ENCODE assay signal across 8 cellular contexts in genomic region chr1:247906504-247907047, GRCh38. TPM values are rescaled to one million over a fixed set of nuclear protein-coding genes. Genes with fewer than 3 reads are reported as not detected.
A peak's percentile ranks its signal among the peaks of the same experiment; 100 is the strongest.
DNase-seq lines count a peak whose midpoint lies in the region; ATAC-seq and TF ChIP-seq lines count a peak whose summit lies in the region.

No MANE protein-coding gene starts in this region.

- peaks cover 2% of the 10 kb centered on the region for H3K27me3 Mint-ChIP-seq in activated T-cell treated with anti-CD3 and anti-CD28 coated beads, Interleukin-2, amount 50 U/mL, for 4 hours (ENCODE audit: low read depth)
- no peaks in the 10 kb centered on the region for H3K27me3 Mint-ChIP-seq in stimulated activated naive B cell treated with anti-CD40 and anti-IgM and Interleukin-4, amounts not matched to agents 10 μg/mL and 1 μg/mL and 100 μg/mL, for 72 hours

- H3K4me3 Mint-ChIP-seq in activated T-cell treated with anti-CD3 and anti-CD28 coated beads, Interleukin-2, amount 50 U/mL, for 4 hours = peak overlapping the region; percentile 66
- H3K4me3 Mint-ChIP-seq in stimulated activated naive B cell treated with anti-CD40 and anti-IgM and Interleukin-4, amounts not matched to agents 10 μg/mL and 1 μg/mL and 100 μg/mL, for 72 hours = peak overlapping the region; percentile 80 to 83

- peak; percentile 93 to 94 for ATAC-seq in activated T-cell treated with anti-CD3 and anti-CD28 coated beads, Interleukin-2, amount 50 U/mL, for 4 hours
- peak; percentile 72 for ATAC-seq in SK-N-SH treated with all-trans-retinoic acid at 6 μM for 48 hours
- peak; percentile 69 for ATAC-seq in esophagus mucosa
- ATAC-seq in stimulated activated naive B cell treated with anti-CD40 and anti-IgM and Interleukin-4, amounts not matched to agents 10 μg/mL and 1 μg/mL and 100 μg/mL, for 72 hours (replicated peaks) = peak; percentile 60 to 64
- no peak for ATAC-seq in GM18520 (IDR thresholded peaks at IDR 0.05; ENCODE audit: unreplicated experiment)
- no peak for ATAC-seq in GM19452 (IDR thresholded peaks at IDR 0.05; ENCODE audit: unreplicated experiment)

- no peaks in the 10 kb centered on the region for H3K36me3 Mint-ChIP-seq in activated T-cell treated with anti-CD3 and anti-CD28 coated beads, Interleukin-2, amount 50 U/mL, for 4 hours (ENCODE audit: insufficient read depth)
- H3K36me3 Mint-ChIP-seq in stimulated activated naive B cell treated with anti-CD40 and anti-IgM and Interleukin-4, amounts not matched to agents 10 μg/mL and 1 μg/mL and 100 μg/mL, for 72 hours = peaks cover 4 to 5% of the 10 kb centered on the region in 2 donors

- no peak for DNase-seq in activated T-cell treated with anti-CD3 and anti-CD28 coated beads, Interleukin-2, amount 50 U/mL, for 4 hours
- no peak for DNase-seq in activated T-cell treated with anti-CD3 and anti-CD28 coated beads, Interleukin-2, amount 50 U/mL, for 1 hour
- no peak for DNase-seq in stimulated activated naive B cell treated with anti-CD40 and anti-IgM and Interleukin-4, amounts not matched to agents 10 μg/mL and 1 μg/mL and 100 μg/mL, for 72 hours
- DNase-seq in GM10266 (ENCODE audit: extremely low spot score) = no peak

- peaks cover 14% of the 10 kb centered on the region for H3K9me3 Mint-ChIP-seq in activated T-cell treated with anti-CD3 and anti-CD28 coated beads, Interleukin-2, amount 50 U/mL, for 4 hours
- peaks cover 13 to 16% of the 10 kb centered on the region in 2 donors for H3K9me3 Mint-ChIP-seq in stimulated activated naive B cell treated with anti-CD40 and anti-IgM and Interleukin-4, amounts not matched to agents 10 μg/mL and 1 μg/mL and 100 μg/mL, for 72 hours

- H3K4me1 Mint-ChIP-seq in activated T-cell treated with anti-CD3 and anti-CD28 coated beads, Interleukin-2, amount 50 U/mL, for 4 hours (ENCODE audit: low read depth) = peaks cover 25% of the 10 kb centered on the region
- peaks cover 12 to 29% of the 10 kb centered on the region in 2 donors for H3K4me1 Mint-ChIP-seq in stimulated activated naive B cell treated with anti-CD40 and anti-IgM and Interleukin-4, amounts not matched to agents 10 μg/mL and 1 μg/mL and 100 μg/mL, for 72 hours

- H3K27ac Mint-ChIP-seq in stimulated activated naive B cell treated with anti-CD40 and anti-IgM and Interleukin-4, amounts not matched to agents 10 μg/mL and 1 μg/mL and 100 μg/mL, for 72 hours = peak overlapping the region; percentile 37

- TF ChIP-seq CTCF in GM10266 (IDR thresholded peaks at IDR 0.05; ENCODE audit: control insufficient read depth, insufficient read depth, low read depth, missing control alignments) = no peak

TF ChIP-seq in SK-N-SH treated with all-trans-retinoic acid at 6 μM for 48 hours, 23 proteins besides CTCF, POLR2A, EP300 and RAD21:
- no peak for TF ChIP-seq ZC3H10 (CRISPR knock-in tag; IDR thresholded peaks at IDR 0.05)
- no peak for TF ChIP-seq ZFP3 (CRISPR knock-in tag; IDR thresholded peaks at IDR 0.05)
- no peak for TF ChIP-seq TCF4 (CRISPR knock-in tag; IDR thresholded peaks at IDR 0.05; ENCODE audit: borderline replicate concordance)
- TF ChIP-seq ZNF8 (CRISPR knock-in tag; IDR thresholded peaks at IDR 0.05) = no peak
- no peak for TF ChIP-seq PPARA (CRISPR knock-in tag; IDR thresholded peaks at IDR 0.05; ENCODE audit: borderline replicate concordance)
- TF ChIP-seq CSRNP3 (CRISPR knock-in tag; IDR thresholded peaks at IDR 0.05) = no peak
- TF ChIP-seq RARB (CRISPR knock-in tag; IDR thresholded peaks at IDR 0.05) = no peak
- no peak for TF ChIP-seq ZFP30 (CRISPR knock-in tag; IDR thresholded peaks at IDR 0.05)
- no peak for TF ChIP-seq TSHZ2 (CRISPR knock-in tag; IDR thresholded peaks at IDR 0.05)
- no peak for TF ChIP-seq ZNF565 (CRISPR knock-in tag; conservative IDR thresholded peaks at IDR 0.05; ENCODE audit: low read depth)
- no peak for TF ChIP-seq OSR1 (CRISPR knock-in tag; IDR thresholded peaks at IDR 0.05)
- TF ChIP-seq ESRRG (CRISPR knock-in tag; IDR thresholded peaks at IDR 0.05) = no peak
- TF ChIP-seq, protein P1, sequence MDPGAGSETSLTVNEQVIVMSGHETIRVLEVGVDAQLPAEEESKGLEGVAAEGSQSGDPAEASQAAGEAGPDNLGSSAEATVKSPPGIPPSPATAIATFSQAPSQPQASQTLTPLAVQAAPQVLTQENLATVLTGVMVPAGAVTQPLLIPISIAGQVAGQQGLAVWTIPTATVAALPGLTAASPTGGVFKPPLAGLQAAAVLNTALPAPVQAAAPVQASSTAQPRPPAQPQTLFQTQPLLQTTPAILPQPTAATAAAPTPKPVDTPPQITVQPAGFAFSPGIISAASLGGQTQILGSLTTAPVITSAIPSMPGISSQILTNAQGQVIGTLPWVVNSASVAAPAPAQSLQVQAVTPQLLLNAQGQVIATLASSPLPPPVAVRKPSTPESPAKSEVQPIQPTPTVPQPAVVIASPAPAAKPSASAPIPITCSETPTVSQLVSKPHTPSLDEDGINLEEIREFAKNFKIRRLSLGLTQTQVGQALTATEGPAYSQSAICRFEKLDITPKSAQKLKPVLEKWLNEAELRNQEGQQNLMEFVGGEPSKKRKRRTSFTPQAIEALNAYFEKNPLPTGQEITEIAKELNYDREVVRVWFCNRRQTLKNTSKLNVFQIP (CRISPR knock-in tag; IDR thresholded peaks at IDR 0.05; ENCODE audit: borderline replicate concordance, low read depth) = no peak
- TF ChIP-seq GLIS3 (CRISPR knock-in tag; IDR thresholded peaks at IDR 0.05) = no peak

RNA-seq across cellular contexts. Expression of gene OR2W3, which starts 11.2 kb away (rescaled TPM):
- total RNA-seq in activated T-cell treated with anti-CD3 and anti-CD28 coated beads, Interleukin-2, amount 50 U/mL, for 4 hours = not detected
- not detected for total RNA-seq in esophagus mucosa

RNA-seq across cellular contexts. Expression of gene OR2T8, which starts 13.5 kb away (rescaled TPM):
- not detected for total RNA-seq in activated T-cell treated with anti-CD3 and anti-CD28 coated beads, Interleukin-2, amount 50 U/mL, for 4 hours
- not detected for total RNA-seq in esophagus mucosa

RNA-seq across cellular contexts. Expression of gene OR2AJ1, which starts 18.1 kb away (rescaled TPM):
- not detected for total RNA-seq in activated T-cell treated with anti-CD3 and anti-CD28 coated beads, Interleukin-2, amount 50 U/mL, for 4 hours
- total RNA-seq in esophagus mucosa = not detected

RNA-seq across cellular contexts. Expression of gene OR2L8, which starts 42.1 kb away (rescaled TPM):
- total RNA-seq in activated T-cell treated with anti-CD3 and anti-CD28 coated beads, Interleukin-2, amount 50 U/mL, for 4 hours = not detected
- total RNA-seq in esophagus mucosa = not detected

RNA-seq across cellular contexts. Expression of gene TRIM58, which starts 49.6 kb away (rescaled TPM):
- total RNA-seq in activated T-cell treated with anti-CD3 and anti-CD28 coated beads, Interleukin-2, amount 50 U/mL, for 4 hours = under 1 TPM; 0.11 to 0.28 (median 0.18) TPM
- 0.20 TPM for total RNA-seq in esophagus mucosa

Comparison
In these comparisons a context has a peak if more than half of its experiments do, and no peak if none do; other contexts are left out.
1. ATAC-seq: peak in activated T-cell treated with anti-CD3 and anti-CD28 coated beads, Interleukin-2, amount 50 U/mL, for 4 hours (2 of 2), SK-N-SH treated with all-trans-retinoic acid at 6 μM for 48 hours (single experiment), esophagus mucosa (single experiment) and stimulated activated naive B cell treated with anti-CD40 and anti-IgM and Interleukin-4, amounts not matched to agents 10 μg/mL and 1 μg/mL and 100 μg/mL, for 72 hours (2 of 2); none in GM18520 (single experiment) and GM19452 (single experiment).